In the genomic region with DNA sequence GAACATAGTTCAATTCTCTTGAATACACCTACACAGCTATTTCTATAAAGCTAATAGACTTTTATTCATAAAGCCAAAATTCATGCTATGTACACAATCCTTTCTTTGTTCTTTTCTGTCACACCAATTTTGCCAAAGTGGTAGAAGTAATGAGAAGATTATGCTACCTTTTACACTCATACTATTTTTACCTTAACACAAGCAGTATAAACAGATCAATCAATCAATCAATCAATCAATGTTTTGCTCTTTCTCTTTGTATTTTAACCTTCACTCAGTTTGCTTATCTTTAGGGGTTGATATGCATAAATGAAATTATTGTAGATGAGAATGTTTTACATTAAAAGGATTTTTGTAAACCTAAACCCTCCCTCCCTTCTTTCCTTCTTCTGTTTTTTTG, we compare ENCODE assay signal across 20 cellular contexts.
"Had no signal": no experiment of that assay in that cellular context is flagged by ENCODE, and none has a peak within 500 bp of the region (broad histone marks: within the 10 kb centered on the region; RNA-seq: fewer than 3 reads in every experiment).

No MANE protein-coding gene starts in this region.

- H3K36me3 ChIP-seq: colonic mucosa, gastroesophageal sphincter, heart right ventricle, left lung, lower lobe of right lung had no signal

- H3K4me1 ChIP-seq: colonic mucosa, gastroesophageal sphincter, heart right ventricle, left lung, lower lobe of right lung had no signal

- H3K27me3 ChIP-seq: colonic mucosa, foreskin keratinocyte, gastroesophageal sphincter, heart right ventricle, left lung had no signal

- DNase-seq: colonic mucosa; cortex of kidney; effector CD8-positive, alpha-beta T cell; effector memory CD8-positive, alpha-beta T cell; endodermal cell; erythroblast; foreskin keratinocyte; glutamatergic neuron; head of caudate nucleus; heart right ventricle; hippocampal formation; left cardiac atrium; left lung; left ventricle myocardium superior; lower lobe of right lung; mesenchymal stem cell; mucosa of descending colon; naive B cell had no signal

- H3K4me3 ChIP-seq: colonic mucosa, gastroesophageal sphincter, heart right ventricle, left lung, lower lobe of right lung, mucosa of descending colon had no signal

- H3K9me3 ChIP-seq: colonic mucosa, gastroesophageal sphincter, heart right ventricle, left lung, lower lobe of right lung, mucosa of descending colon had no signal

- H3K27ac ChIP-seq: colonic mucosa, epithelial cell of prostate, foreskin keratinocyte, gastroesophageal sphincter, heart right ventricle, left lung, lower lobe of right lung had no signal
